22 cellular contexts compared by ENCODE assay signal in the genomic region with DNA sequence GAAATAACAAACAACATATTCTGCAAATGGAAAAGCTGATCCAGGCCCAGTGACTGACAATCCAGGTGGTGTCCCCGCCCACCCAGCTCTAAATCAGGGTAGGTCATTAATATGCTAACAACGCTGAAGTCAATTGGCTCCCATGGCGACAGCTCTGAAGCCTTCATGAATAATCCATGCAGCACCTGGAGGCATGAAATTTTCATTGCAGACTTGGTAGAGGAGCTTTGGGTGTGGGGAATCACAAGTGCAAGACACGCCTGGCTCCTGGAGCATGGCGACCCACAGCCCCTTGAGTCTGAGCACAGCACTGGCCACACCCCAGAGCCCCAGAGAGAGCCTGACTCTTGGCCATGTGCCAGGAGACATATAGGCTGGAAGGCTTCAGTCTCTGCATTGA.
DNase-seq lines count a peak whose midpoint lies in the region; ATAC-seq lines count a peak whose summit lies in the region.
"Had no signal": no experiment of that assay in that cellular context is flagged by ENCODE, and none has a peak within 500 bp of the region (broad histone marks: within the 10 kb centered on the region; RNA-seq: fewer than 3 reads in every experiment).

No MANE protein-coding gene starts in this region.

- H3K9me3 ChIP-seq in neuronal stem cell (replicated peaks in 1 of 2; ENCODE audit: control insufficient read depth in 2 of 2, insufficient read depth in 1 of 2, low read depth in 1 of 2, low read length in 2 of 2): peaks cover 0 to 16% of the 10 kb centered on the region in 2 donors
- H3K9me3 ChIP-seq: ascending aorta, esophagus muscularis mucosa, gastroesophageal sphincter, left ventricle myocardium inferior, mucosa of descending colon had no signal

- peaks cover 3 to 14% of the 10 kb centered on the region in 2 donors for H3K4me1 ChIP-seq in neuronal stem cell (ENCODE audit: control insufficient read depth in 2 of 2, insufficient read depth in 1 of 2, low read depth in 1 of 2, low read length in 2 of 2)
- H3K4me1 ChIP-seq: ascending aorta, esophagus muscularis mucosa, gastroesophageal sphincter, left ventricle myocardium inferior had no signal

- H3K27ac ChIP-seq in neuronal stem cell (replicated peaks; ENCODE audit: low read length): no peak overlapping the region
- H3K27ac ChIP-seq: ascending aorta, esophagus muscularis mucosa, gastroesophageal sphincter, left ventricle myocardium inferior had no signal

- H3K27me3 ChIP-seq in neuronal stem cell (ENCODE audit: control insufficient read depth in 3 of 3, insufficient read depth in 3 of 3, low read depth in 1 of 3, low read length in 3 of 3): no peaks in the 10 kb centered on the region
- H3K27me3 ChIP-seq: ascending aorta, esophagus muscularis mucosa, gastroesophageal sphincter had no signal

- H3K36me3 ChIP-seq in neuronal stem cell (replicated peaks in 1 of 2; ENCODE audit: control insufficient read depth in 2 of 2, insufficient read depth in 2 of 2, low read length in 2 of 2): no peaks in the 10 kb centered on the region
- H3K36me3 ChIP-seq: ascending aorta, esophagus muscularis mucosa, gastroesophageal sphincter, left ventricle myocardium inferior had no signal

- H2BK15ac ChIP-seq in neuronal stem cell (ENCODE audit: low read length): no peak overlapping the region

- H2BK5ac ChIP-seq in neuronal stem cell (ENCODE audit: low read length): no peak overlapping the region

- H3K4me2 ChIP-seq in neuronal stem cell (ENCODE audit: insufficient read depth, low read length, poor library complexity, severe bottlenecking): no peak overlapping the region

- no peak overlapping the region for H3K4ac ChIP-seq in neuronal stem cell (ENCODE audit: low read length)

- ATAC-seq in HG03571 (IDR thresholded peaks at IDR 0.05; ENCODE audit: unreplicated experiment): no peak
- ATAC-seq in Right ventricle myocardium superior (ENCODE audit: poor library complexity): no peak
- ATAC-seq: gastroesophageal sphincter, HCT116, HepG2, mucosa of descending colon, Right ventricle myocardium inferior, T-helper 17 cell, WTC11 had no signal

- WGBS in neuronal stem cell (ENCODE audit: extremely low coverage in 2 of 2, insufficient read length in 2 of 2, insufficient replicate concordance in 1 of 2), 2 donors: no CpG with 5 or more reads among the region's 5 CpGs

- H3K23ac ChIP-seq in neuronal stem cell (ENCODE audit: low read depth, low read length, poor library complexity): no peak overlapping the region

- H2BK12ac ChIP-seq in neuronal stem cell (ENCODE audit: low read length): no peak overlapping the region

- H4K91ac ChIP-seq in neuronal stem cell (ENCODE audit: low read depth, low read length, poor library complexity): no peak overlapping the region

- no peak overlapping the region for H3K14ac ChIP-seq in neuronal stem cell (ENCODE audit: low read length)

- no peak overlapping the region for H2BK120ac ChIP-seq in neuronal stem cell (ENCODE audit: low read depth, low read length)

- no peak overlapping the region for H4K8ac ChIP-seq in neuronal stem cell (ENCODE audit: low read depth, low read length)

- H3K79me1 ChIP-seq in neuronal stem cell (ENCODE audit: low read depth, low read length): no peaks in the 10 kb centered on the region

- no peak overlapping the region for H2AK5ac ChIP-seq in neuronal stem cell (ENCODE audit: low read depth, low read length)

- peak; percentile 8 for DNase-seq in DMS79 treated with DMSO at 0.1 percent for 48 hours (lab: John Stamatoyannopoulos, UW)
- no peak for DNase-seq in DMS79 (lab: John Stamatoyannopoulos, UW)
- DNase-seq in NCI-H2171 (lab: John Stamatoyannopoulos, UW): peak; percentile 40
- peak; percentile 32 to 74 for DNase-seq in SHP77 (lab: John Stamatoyannopoulos, UW)
- DNase-seq in neuronal stem cell (ENCODE audit: low spot score): no peak
- no peak for DNase-seq in NCI-H1694 (lab: John Stamatoyannopoulos, UW)
- DNase-seq in Right ventricle myocardium superior: no peak
- DNase-seq: activated CD4-positive, alpha-beta T cell treated with anti-CD3 and anti-CD28 coated beads, Interleukin-2, amount 50 U/mL, for 48 hours; activated naive CD4-positive, alpha-beta T cell treated with anti-CD3 and anti-CD28 coated beads for 36 hours; cerebellar nuclear complex; left ventricle myocardium inferior; mucosa of descending colon; NCI-H2107; T-helper 17 cell had no signal

- no peak overlapping the region for H3K18ac ChIP-seq in neuronal stem cell (ENCODE audit: low read length)

- intact Hi-C loops in Right ventricle myocardium superior (cut with DNase I): no loop called here

- H3K9ac ChIP-seq in neuronal stem cell (ENCODE audit: low read depth, low read length, poor library complexity): no peak overlapping the region

- no peak overlapping the region for H3K4me3 ChIP-seq in neuronal stem cell (ENCODE audit: low read length in 2 of 2)
- H3K4me3 ChIP-seq: ascending aorta, esophagus muscularis mucosa, gastroesophageal sphincter, left ventricle myocardium inferior, mucosa of descending colon had no signal

- H2AFZ ChIP-seq in neuronal stem cell (ENCODE audit: low read length): peak overlapping the region; percentile 45

Comparison
In these comparisons a context has a peak if more than half of its experiments do, and no peak if none do; other contexts are left out.
1. DNase-seq: peak in DMS79 treated with DMSO at 0.1 percent for 48 hours (single experiment), NCI-H2171 (single experiment) and SHP77 (2 of 2); none in DMS79 (single experiment), neuronal stem cell (single experiment), NCI-H1694 (single experiment) and Right ventricle myocardium superior (single experiment).